Comparison of ENCODE assay signal across 20 cellular contexts in the genomic region with DNA sequence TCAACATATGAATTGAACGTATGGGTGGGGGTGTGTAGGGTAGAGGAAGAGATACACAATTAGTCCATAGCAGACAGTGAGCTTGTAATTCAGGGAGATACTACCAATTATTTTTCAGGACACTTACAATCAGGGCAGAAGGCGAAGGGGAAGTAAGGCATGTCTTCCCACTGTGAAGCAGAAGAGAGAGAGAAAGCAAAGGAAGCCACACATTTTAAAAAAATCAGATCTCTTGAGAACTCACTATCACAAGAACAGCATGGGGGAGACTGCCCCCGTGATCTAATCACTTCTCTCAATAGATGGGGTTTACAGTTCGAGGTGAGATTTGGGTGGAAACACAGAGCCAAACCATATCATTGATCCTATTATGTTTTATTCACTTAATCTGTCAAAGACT.
"Had no signal": no experiment of that assay in that cellular context is flagged by ENCODE, and none has a peak within 500 bp of the region (broad histone marks: within the 10 kb centered on the region; RNA-seq: fewer than 3 reads in every experiment).

No MANE protein-coding gene starts in this region.

- ATAC-seq: activated CD4-positive, CD25-positive, alpha-beta regulatory T cell treated with anti-CD3 and anti-CD28 coated beads, Interleukin-2, amount 50 U/mL, for 24 hours; activated T-cell treated with anti-CD3 and anti-CD28 coated beads, Interleukin-2, amount 50 U/mL, for 4 hours; body of pancreas; heart left ventricle; left cardiac atrium; natural killer cell treated with Interleukin-12 subunit alpha and Interleukin-12 subunit beta and Interleukin-15 and Interleukin-18, amount 100 ng/mL, for 72 hours; stimulated activated effector memory CD8-positive, alpha-beta T cell treated with anti-CD3 and anti-CD28 coated beads, Interleukin-12 subunit alpha, Interleukin-12 subunit beta, amount 100 ng/mL, for 72 hours; upper lobe of right lung had no signal

- H3K27ac Mint-ChIP-seq: activated CD4-positive, alpha-beta T cell treated with anti-CD3 and anti-CD28 coated beads, Interleukin-2, amount 10 ng/mL, durations not matched to agents 7 days and 5 days; activated naive CD4-positive, alpha-beta T cell treated with anti-CD3 and anti-CD28 coated beads for 36 hours; natural killer cell treated with Interleukin-12 subunit alpha and Interleukin-12 subunit beta and Interleukin-15 and Interleukin-18, amount 100 ng/mL, for 72 hours; stimulated activated effector memory CD8-positive, alpha-beta T cell treated with anti-CD3 and anti-CD28 coated beads, Interleukin-12 subunit alpha, Interleukin-12 subunit beta, amount 100 ng/mL, for 72 hours had no signal

- H3K4me3 ChIP-seq: body of pancreas, dorsolateral prefrontal cortex, heart left ventricle, sigmoid colon, stomach, upper lobe of right lung had no signal

- H3K4me1 ChIP-seq: sigmoid colon, upper lobe of right lung had no signal

- H3K9me3 Mint-ChIP-seq: activated naive CD4-positive, alpha-beta T cell treated with anti-CD3 and anti-CD28 coated beads for 36 hours; activated T-cell treated with anti-CD3 and anti-CD28 coated beads, Interleukin-2, amount 50 U/mL, for 4 hours; stimulated activated effector memory CD8-positive, alpha-beta T cell treated with anti-CD3 and anti-CD28 coated beads, Interleukin-12 subunit alpha, Interleukin-12 subunit beta, amount 100 ng/mL, for 72 hours had no signal

- H3K9me3 ChIP-seq: body of pancreas, heart left ventricle, sigmoid colon, stomach, upper lobe of right lung had no signal

- H3K27ac ChIP-seq: body of pancreas, dorsolateral prefrontal cortex, heart left ventricle, sigmoid colon, stomach, upper lobe of right lung had no signal

- H3K4me3 Mint-ChIP-seq: activated CD4-positive, alpha-beta T cell treated with anti-CD3 and anti-CD28 coated beads, Interleukin-2, amount 10 ng/mL, durations not matched to agents 7 days and 5 days; activated naive CD4-positive, alpha-beta T cell treated with anti-CD3 and anti-CD28 coated beads for 36 hours; activated T-cell treated with anti-CD3 and anti-CD28 coated beads, Interleukin-2, amount 50 U/mL, for 4 hours; natural killer cell treated with Interleukin-12 subunit alpha and Interleukin-12 subunit beta and Interleukin-15 and Interleukin-18, amount 100 ng/mL, for 72 hours; stimulated activated effector memory CD8-positive, alpha-beta T cell treated with anti-CD3 and anti-CD28 coated beads, Interleukin-12 subunit alpha, Interleukin-12 subunit beta, amount 100 ng/mL, for 72 hours had no signal

- H3K27me3 ChIP-seq: body of pancreas, dorsolateral prefrontal cortex, heart left ventricle, sigmoid colon, stomach, upper lobe of right lung had no signal

- H3K36me3 ChIP-seq: heart left ventricle, sigmoid colon, stomach, upper lobe of right lung had no signal

- H3K27me3 Mint-ChIP-seq: activated CD4-positive, alpha-beta T cell treated with anti-CD3 and anti-CD28 coated beads, Interleukin-2, amount 10 ng/mL, durations not matched to agents 7 days and 5 days; natural killer cell treated with Interleukin-12 subunit alpha and Interleukin-12 subunit beta and Interleukin-15 and Interleukin-18, amount 100 ng/mL, for 72 hours had no signal

- DNase-seq: activated CD4-positive, alpha-beta T cell treated with anti-CD3 and anti-CD28 coated beads, Interleukin-2, amount 10 ng/mL, durations not matched to agents 7 days and 5 days; activated CD8-positive, alpha-beta memory T cell treated with anti-CD3 and anti-CD28 coated beads, Interleukin-2, amount 50 U/mL, for 4 hours; activated naive CD4-positive, alpha-beta T cell treated with anti-CD3 and anti-CD28 coated beads for 36 hours; activated T-cell treated with anti-CD3 and anti-CD28 coated beads, Interleukin-2, amount 50 U/mL, for 4 hours; body of pancreas; dorsolateral prefrontal cortex; foreskin melanocyte; heart left ventricle; left cardiac atrium; nucleus accumbens; posterior cingulate gyrus; sigmoid colon; stimulated activated CD4-positive, alpha-beta T cell treated with anti-CD3 and anti-CD28 coated beads, Interleukin-4, amount 100 ng/mL, for 24 hours; stomach; T-helper 1 cell; T1000; upper lobe of right lung had no signal

- H3K36me3 Mint-ChIP-seq: natural killer cell treated with Interleukin-12 subunit alpha and Interleukin-12 subunit beta and Interleukin-15 and Interleukin-18, amount 100 ng/mL, for 72 hours; stimulated activated effector memory CD8-positive, alpha-beta T cell treated with anti-CD3 and anti-CD28 coated beads, Interleukin-12 subunit alpha, Interleukin-12 subunit beta, amount 100 ng/mL, for 72 hours had no signal
